ENCODE assay signal across 9 cellular contexts in the genomic region with DNA sequence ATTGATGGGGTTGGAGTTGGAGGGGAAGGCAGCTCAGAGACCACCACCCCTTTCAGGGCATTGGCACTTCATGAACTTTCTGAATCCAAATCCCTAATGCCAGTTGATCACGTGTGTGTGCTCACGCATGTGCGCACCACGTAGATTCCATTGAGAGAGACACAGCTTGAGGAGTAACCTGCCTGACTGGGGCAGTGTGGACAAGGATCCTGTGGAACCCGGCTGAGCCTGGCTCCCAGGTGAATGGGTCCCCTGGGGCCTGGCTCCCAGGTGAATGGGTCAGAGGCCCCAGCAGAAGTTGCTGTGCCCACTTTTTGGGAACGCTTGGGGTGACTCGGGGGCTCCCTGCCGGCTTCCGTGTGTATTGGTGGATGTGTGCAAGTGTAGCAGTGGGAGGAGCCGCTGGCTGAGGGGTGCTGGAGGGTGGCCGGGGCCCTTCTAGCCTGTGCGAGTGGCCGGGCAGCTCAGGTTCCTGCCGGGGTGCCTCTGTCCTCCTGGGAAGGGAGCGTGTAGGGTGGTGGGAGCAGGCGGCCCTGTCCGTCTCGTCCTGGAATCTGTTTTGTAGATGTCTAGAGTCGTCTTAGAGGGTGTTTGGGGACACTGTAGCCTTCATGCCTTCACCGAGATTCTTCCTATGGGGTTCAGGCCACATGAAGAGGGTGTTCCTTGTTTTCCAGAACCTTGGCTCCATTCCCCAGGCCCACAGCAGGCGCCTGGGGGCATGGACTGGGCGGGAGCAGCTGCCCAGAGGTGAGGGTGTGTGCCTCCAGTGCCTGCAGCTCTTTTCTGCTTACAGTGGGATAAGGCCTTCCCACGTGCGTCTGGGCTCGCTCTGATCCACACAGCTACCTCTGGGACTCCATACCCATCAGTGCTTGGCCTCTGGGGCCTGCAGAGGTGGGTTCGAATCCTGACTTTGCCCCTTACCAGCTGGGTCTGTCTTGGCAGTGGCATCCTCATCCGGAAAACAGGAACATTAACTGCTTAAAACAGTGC. TPM values are rescaled to one million over a fixed set of nuclear protein-coding genes. Genes with fewer than 3 reads are reported as not detected.
DNase-seq lines count a peak whose midpoint lies in the region; ATAC-seq and TF ChIP-seq lines count a peak whose summit lies in the region.
"Had no signal": no experiment of that assay in that cellular context is flagged by ENCODE, and none has a peak within 500 bp of the region (broad histone marks: within the 10 kb centered on the region; RNA-seq: fewer than 3 reads in every experiment).

No MANE protein-coding gene starts in this region.

- H3K9me2 ChIP-seq in Karpas-422 (replicated peaks; ENCODE audit: insufficient read depth, low read length) = no peaks in the 10 kb centered on the region

- H3K36me3 Mint-ChIP-seq in activated T-helper 2 cell treated with anti-CD3 and anti-CD28 coated beads, Interferon-gamma antibody, Interleukin-2, Interleukin-4, amounts not matched to agents 10 μg/mL and 5 μg/mL and 100 μg/mL, durations not matched to agents 14 hours and 24 hours and 36 hours (ENCODE audit: low read depth) = peaks cover 68% of the 10 kb centered on the region

- H3K9me3 ChIP-seq in Karpas-422 (ENCODE audit: low read length) = no peaks in the 10 kb centered on the region
- H3K9me3 ChIP-seq in stomach = no peaks in the 10 kb centered on the region

- no peak for TF ChIP-seq EP300 in stomach (IDR thresholded peaks at IDR 0.05)

- H3K4me1 Mint-ChIP-seq in activated T-helper 2 cell treated with anti-CD3 and anti-CD28 coated beads, Interferon-gamma antibody, Interleukin-2, Interleukin-4, amounts not matched to agents 10 μg/mL and 5 μg/mL and 100 μg/mL, durations not matched to agents 14 hours and 24 hours and 36 hours (ENCODE audit: low read depth) = peaks cover 58% of the 10 kb centered on the region

- intact Hi-C loops in activated T-helper 2 cell treated with anti-CD3 and anti-CD28 coated beads, Interferon-gamma antibody, Interleukin-2, Interleukin-4, amounts not matched to agents 10 μg/mL and 5 μg/mL and 100 μg/mL, durations not matched to agents 14 hours and 24 hours and 36 hours (cut with micrococcal nuclease) = loop anchor here (5.0 to 10.0 kb wide), 7 partner anchors 223 to 1770 kb away; a partner anchor contains a TSS
- intact Hi-C loops in stomach (cut with DNase I; ENCODE audit: low total_unique reads) = no loop called here

- H3K36me3 ChIP-seq in Karpas-422 (ENCODE audit: insufficient read depth, low read length) (peaks cover 53% of the 10 kb centered on the region), stomach (peaks cover 9 to 51% (median 29%) of the 10 kb centered on the region in 4 donors)

- no peak overlapping the region for H2AFZ ChIP-seq in Karpas-422 (ENCODE audit: low read length)

- H3K27me3 Mint-ChIP-seq in activated T-helper 2 cell treated with anti-CD3 and anti-CD28 coated beads, Interferon-gamma antibody, Interleukin-2, Interleukin-4, amounts not matched to agents 10 μg/mL and 5 μg/mL and 100 μg/mL, durations not matched to agents 14 hours and 24 hours and 36 hours (ENCODE audit: low read depth) = no peaks in the 10 kb centered on the region

- H3K4me3 ChIP-seq in Karpas-422 (ENCODE audit: low read length) (peak overlapping the region; percentile 99), stomach (peak overlapping the region in 2 of 4 donors; percentile 13 to 94)

- peak overlapping the region; percentile 99 for H3K9ac ChIP-seq in Karpas-422 (ENCODE audit: low read length)

- H3K27ac ChIP-seq in Karpas-422 (ENCODE audit: low read length) = peak overlapping the region; percentile 98
- H3K27ac ChIP-seq in layer of hippocampus (ENCODE audit: low read depth, low read length) = peak overlapping the region; percentile 92
- H3K27ac ChIP-seq in stomach = peak overlapping the region in 4 of 5 donors; percentile 84 to 92 (median 88)

- 58 to 81% (median 71%) methylated on average over 18 to 27 of the region's 27 CpGs for WGBS in stomach, 5 donors

- peaks cover 46% of the 10 kb centered on the region for H3K79me2 ChIP-seq in Karpas-422 (ENCODE audit: low read length)

- peaks cover 83% of the 10 kb centered on the region for H3K4me1 ChIP-seq in Karpas-422 (ENCODE audit: low read length)
- H3K4me1 ChIP-seq in stomach = peaks cover 73 to 92% (median 88%) of the 10 kb centered on the region in 4 donors

- peak overlapping the region; percentile 91 for H3K4me3 Mint-ChIP-seq in activated T-helper 2 cell treated with anti-CD3 and anti-CD28 coated beads, Interferon-gamma antibody, Interleukin-2, Interleukin-4, amounts not matched to agents 10 μg/mL and 5 μg/mL and 100 μg/mL, durations not matched to agents 14 hours and 24 hours and 36 hours (ENCODE audit: low read depth)

- H3K27me3 ChIP-seq in Karpas-422 (ENCODE audit: low read length) = no peaks in the 10 kb centered on the region
- no peaks in the 10 kb centered on the region for H3K27me3 ChIP-seq in layer of hippocampus (ENCODE audit: control insufficient read depth, insufficient read depth, low read length)
- H3K27me3 ChIP-seq in stomach = no peaks in the 10 kb centered on the region

- H4K20me1 ChIP-seq in Karpas-422 (ENCODE audit: insufficient read depth, low read depth, low read length) = peaks cover 66% of the 10 kb centered on the region

- peak; percentile 60 for DNase-seq in Karpas-422
- DNase-seq in activated T-helper 2 cell treated with anti-CD3 and anti-CD28 coated beads, Interferon-gamma antibody, Interleukin-2, Interleukin-4, amounts not matched to agents 10 μg/mL and 5 μg/mL and 100 μg/mL, durations not matched to agents 14 hours and 24 hours and 36 hours (ENCODE audit: low spot score) = no peak
- no peak for DNase-seq in stomach
- no peak for DNase-seq in RPMI8226
- DNase-seq in NCI-H2081 (lab: John Stamatoyannopoulos, UW) = no peak
- DNase-seq: IMR-90, midbrain had no signal

- no peaks in the 10 kb centered on the region for H3K9me3 Mint-ChIP-seq in activated T-helper 2 cell treated with anti-CD3 and anti-CD28 coated beads, Interferon-gamma antibody, Interleukin-2, Interleukin-4, amounts not matched to agents 10 μg/mL and 5 μg/mL and 100 μg/mL, durations not matched to agents 14 hours and 24 hours and 36 hours

- TF ChIP-seq CTCF in stomach (IDR thresholded peaks at IDR 0.05) = no peak

- TF ChIP-seq POLR2A in stomach (IDR thresholded peaks at IDR 0.05) = no peak

- H3K27ac Mint-ChIP-seq in activated T-helper 2 cell treated with anti-CD3 and anti-CD28 coated beads, Interferon-gamma antibody, Interleukin-2, Interleukin-4, amounts not matched to agents 10 μg/mL and 5 μg/mL and 100 μg/mL, durations not matched to agents 14 hours and 24 hours and 36 hours = peak overlapping the region; percentile 46

- no peak for ATAC-seq in GM18909 (IDR thresholded peaks at IDR 0.05; ENCODE audit: poor library complexity, unreplicated experiment)

- H3K4me2 ChIP-seq in Karpas-422 (ENCODE audit: low read depth, low read length, poor library complexity, severe bottlenecking) = peak overlapping the region; percentile 95

RNA-seq across cellular contexts. Expression of a gene that starts 3.2 kb away (rescaled TPM):
- total RNA-seq in Karpas-422 (2014; rRNA removed; shearing (Covaris generic); ENCODE audit: low replicate concordance) = 261 and 436 TPM in 2 replicates
- 88.9 and 89.5 TPM in 2 replicates for total RNA-seq in activated T-helper 2 cell treated with anti-CD3 and anti-CD28 coated beads, Interferon-gamma antibody, Interleukin-2, Interleukin-4, amounts not matched to agents 10 μg/mL and 5 μg/mL and 100 μg/mL, durations not matched to agents 14 hours and 24 hours and 36 hours
- total RNA-seq in stomach = 10 to 100 TPM in 4 of 5 donors, 1 to 10 TPM in 1; 5.3 to 37.8 (median 13.6) TPM
- polyA plus RNA-seq in stomach = 10 to 100 TPM; 15.8 to 25.2 (median 17.0) TPM

RNA-seq across cellular contexts. Expression of a gene that starts 43.3 kb away (rescaled TPM):
- 19.0 and 59.6 TPM in 2 replicates for total RNA-seq in Karpas-422 (2014; rRNA removed; shearing (Covaris generic); ENCODE audit: low replicate concordance)
- total RNA-seq in activated T-helper 2 cell treated with anti-CD3 and anti-CD28 coated beads, Interferon-gamma antibody, Interleukin-2, Interleukin-4, amounts not matched to agents 10 μg/mL and 5 μg/mL and 100 μg/mL, durations not matched to agents 14 hours and 24 hours and 36 hours = 46.8 and 48.1 TPM in 2 replicates
- 10 to 100 TPM in 4 of 5 donors, 1 to 10 TPM in 1; 6.4 to 65.6 (median 16.7) TPM for total RNA-seq in stomach
- polyA plus RNA-seq in stomach = 10 to 100 TPM; 11.3 to 14.2 (median 12.1) TPM
